ENCODE assay signal across 16 cellular contexts in the genomic region with DNA sequence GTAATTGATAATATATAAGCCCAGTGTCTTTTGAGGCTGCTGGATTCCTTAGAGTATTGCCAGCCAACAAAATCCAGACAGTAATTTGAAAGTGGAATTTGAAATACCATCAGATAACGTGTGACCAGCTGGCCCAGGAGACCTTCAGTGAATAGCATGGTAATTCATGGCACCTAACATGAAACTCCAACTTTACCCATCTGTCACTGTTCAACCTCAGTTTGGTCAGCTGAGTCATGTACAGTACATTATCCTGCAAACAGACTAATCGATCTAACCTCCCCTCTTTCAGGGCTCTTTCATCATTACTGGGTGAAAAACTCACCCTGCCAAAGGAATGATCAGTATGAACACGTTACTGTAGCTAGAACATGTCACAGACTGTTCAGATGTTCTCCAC.
A peak's percentile ranks its signal among the peaks of the same experiment; 100 is the strongest.
DNase-seq lines count a peak whose midpoint lies in the region; ATAC-seq, FAIRE-seq and TF ChIP-seq lines count a peak whose summit lies in the region.
"Had no signal": no experiment of that assay in that cellular context is flagged by ENCODE, and none has a peak within 500 bp of the region (broad histone marks: within the 10 kb centered on the region; RNA-seq: fewer than 3 reads in every experiment).

No MANE protein-coding gene starts in this region.

- H3K27me3 Mint-ChIP-seq in Calu3 (ENCODE audit: unreplicated experiment) (no peaks in the 10 kb centered on the region), astrocyte (ENCODE audit: low read depth, unreplicated experiment) (no peaks in the 10 kb centered on the region)

- TF ChIP-seq CTCF in Calu3 (IDR thresholded peaks at IDR 0.05; ENCODE audit: unreplicated experiment) (no peak), astrocyte (IDR thresholded peaks at IDR 0.05; ENCODE audit: insufficient read depth, low read depth, low read length) (no peak), fibroblast of the aortic adventitia (IDR thresholded peaks at IDR 0.05; ENCODE audit: insufficient read depth, low read length) (no peak), upper lobe of right lung (IDR thresholded peaks at IDR 0.05) (no peak)

- DNase-seq in Calu3 (no peak), OCI-M1 (lab: John Stamatoyannopoulos, UW) (peak; percentile 22), astrocyte (ENCODE audit: low read depth) (peak; percentile 30), fibroblast of the aortic adventitia (ENCODE audit: low read depth) (peak; percentile 20), midbrain (lab: John Stamatoyannopoulos, UW) (no peak), upper lobe of right lung (no peak), G401 (ENCODE audit: low spot score) (no peak)
- DNase-seq: CD4-positive, alpha-beta T cell; EL; Kasumi-1; NCI-H187 treated with DMSO at 0.1 percent for 48 hours; NCI-H2171; NCI-H510A; NCI-H82; SIG-M5 had no signal

- H2AFZ ChIP-seq in astrocyte (ENCODE audit: low read depth, low read length) = no peak overlapping the region

- H3K27ac ChIP-seq in astrocyte (ENCODE audit: low read depth, low read length) (no peak overlapping the region), upper lobe of right lung (no peak overlapping the region)

- H3K36me3 ChIP-seq in astrocyte (ENCODE audit: insufficient read depth, low read length) = no peaks in the 10 kb centered on the region
- H3K36me3 ChIP-seq in upper lobe of right lung = no peaks in the 10 kb centered on the region

- H3K4me1 ChIP-seq in astrocyte (ENCODE audit: insufficient read depth, low read length) (no peaks in the 10 kb centered on the region), upper lobe of right lung (no peaks in the 10 kb centered on the region)

- in situ Hi-C loops in G401 (cut with HindIII; ENCODE audit: low sequenced_read_pairs) = no loop called here

- no peak overlapping the region for H3K4me2 ChIP-seq in astrocyte (ENCODE audit: low read length)

- CTCF ChIA-PET in Calu3 (lab: Charles Lee) = no interaction called here

- no TSS peak for BruUV-seq in Calu3 (replicated peaks; lab: Mats Ljungman, UMichigan)

- H4K20me1 ChIP-seq in astrocyte (ENCODE audit: insufficient read depth, low read length) = no peaks in the 10 kb centered on the region

- no peaks in the 10 kb centered on the region for H3K4me1 Mint-ChIP-seq in Calu3 (ENCODE audit: low read depth, unreplicated experiment)
- H3K4me1 Mint-ChIP-seq in astrocyte (ENCODE audit: low read depth, unreplicated experiment) = peaks cover 9% of the 10 kb centered on the region

- H3K4me3 ChIP-seq in astrocyte (ENCODE audit: insufficient read depth, low read depth, low read length) = no peak overlapping the region
- no peak overlapping the region for H3K4me3 ChIP-seq in fibroblast of the aortic adventitia (ENCODE audit: low read depth, low read length)
- H3K4me3 ChIP-seq in upper lobe of right lung = no peak overlapping the region

- H3K27me3 ChIP-seq in astrocyte (ENCODE audit: insufficient read depth, low read length) (no peaks in the 10 kb centered on the region), upper lobe of right lung (no peaks in the 10 kb centered on the region)

- H3K36me3 Mint-ChIP-seq in Calu3 (ENCODE audit: insufficient read depth, unreplicated experiment) = no peaks in the 10 kb centered on the region
- no peaks in the 10 kb centered on the region for H3K36me3 Mint-ChIP-seq in astrocyte (ENCODE audit: low read depth, unreplicated experiment)

- no peak overlapping the region for H3K9ac ChIP-seq in astrocyte (ENCODE audit: low read length)

- no peak for FAIRE-seq in astrocyte (lab: Jason Lieb, UNC)

- ATAC-seq in upper lobe of right lung = no peak
- ATAC-seq: HCT116 had no signal

- intact Hi-C loops in Calu3 (cut with micrococcal nuclease; ENCODE audit: unreplicated experiment) = no loop called here
- intact Hi-C loops in upper lobe of right lung (cut with DNase I) = no loop called here

- H3K79me2 ChIP-seq in astrocyte (ENCODE audit: insufficient read depth, low read length) = no peaks in the 10 kb centered on the region

- H3K4me3 Mint-ChIP-seq in Calu3 (ENCODE audit: low read depth, unreplicated experiment) (no peak overlapping the region), astrocyte (ENCODE audit: unreplicated experiment) (no peak overlapping the region)
- H3K4me3 Mint-ChIP-seq: CD4-positive, alpha-beta T cell had no signal

- H3K9me3 Mint-ChIP-seq in Calu3 (ENCODE audit: low read depth, unreplicated experiment) (no peaks in the 10 kb centered on the region), astrocyte (ENCODE audit: unreplicated experiment) (no peaks in the 10 kb centered on the region)
- H3K9me3 Mint-ChIP-seq: CD4-positive, alpha-beta T cell had no signal

- H3K27ac Mint-ChIP-seq in Calu3 (ENCODE audit: unreplicated experiment) (peak overlapping the region; percentile 36), astrocyte (ENCODE audit: unreplicated experiment) (no peak overlapping the region)
- H3K27ac Mint-ChIP-seq: CD4-positive, alpha-beta T cell had no signal

- H3K9me3 ChIP-seq in astrocyte (ENCODE audit: insufficient read depth, low read depth, low read length) (no peaks in the 10 kb centered on the region), upper lobe of right lung (no peaks in the 10 kb centered on the region)

Comparison
In these comparisons a context has a peak if more than half of its experiments do, and no peak if none do; other contexts are left out.
1. DNase-seq: peak in OCI-M1 (single experiment), astrocyte (single experiment) and fibroblast of the aortic adventitia (single experiment); none in Calu3 (single experiment), midbrain (single experiment), upper lobe of right lung (single experiment) and G401 (single experiment).